In genomic region chr3:178513539-178514410, GRCh38 we compare ENCODE assay signal across 10 cellular contexts.
A peak's percentile ranks its signal among the peaks of the same experiment; 100 is the strongest.
DNase-seq lines count a peak whose midpoint lies in the region; ATAC-seq and TF ChIP-seq lines count a peak whose summit lies in the region.
"Had no signal": no experiment of that assay in that cellular context is flagged by ENCODE, and none has a peak within 500 bp of the region (broad histone marks: within the 10 kb centered on the region; RNA-seq: fewer than 3 reads in every experiment).

No MANE protein-coding gene starts in this region.

- peak overlapping the region; percentile 38 for H2AFZ ChIP-seq in MM.1S (ENCODE audit: low read length)

- H3K36me3 ChIP-seq in BLaER1 treated with 17β-estradiol and CSF1 and Interleukin-3, amounts not matched to agents 10 nM and 100 nM = no peaks in the 10 kb centered on the region
- H3K36me3 ChIP-seq in MM.1S (replicated peaks; ENCODE audit: insufficient read depth, low read length) = no peaks in the 10 kb centered on the region

- POLR2A ChIA-PET in GM10248 (lab: Yijun Ruan, JAX) = interaction anchor here (0.6 to 1.1 kb wide), 2 partner anchors 10 to 12 kb away, joined by 3 to 7 read pairs; no protein-coding TSS in a partner anchor

- H3K4me2 ChIP-seq in BLaER1 treated with 17β-estradiol and CSF1 and Interleukin-3, amounts not matched to agents 10 nM and 100 nM = peak overlapping the region in 8 of 11 experiments; percentile 4 to 58 (median 42); a peak in 11 of 22 replicates
- H3K4me2 ChIP-seq in MM.1S (ENCODE audit: low read depth, low read length) = peak overlapping the region; percentile 17; the same call in 1 of the 2 replicates

- H3K27ac ChIP-seq in BLaER1 treated with 17β-estradiol and CSF1 and Interleukin-3, amounts not matched to agents 10 nM and 100 nM = no peak overlapping the region
- peak overlapping the region; percentile 88 for H3K27ac ChIP-seq in MM.1S (ENCODE audit: low read length)
- H3K27ac ChIP-seq: body of pancreas had no signal

- no peak overlapping the region for H3K4me3 ChIP-seq in BLaER1 treated with 17β-estradiol and CSF1 and Interleukin-3, amounts not matched to agents 10 nM and 100 nM
- no peak overlapping the region for H3K4me3 ChIP-seq in MM.1S (ENCODE audit: low read length)
- H3K4me3 ChIP-seq: body of pancreas had no signal

- ATAC-seq in GM18868 (IDR thresholded peaks at IDR 0.05; ENCODE audit: unreplicated experiment) (peak; percentile 15), HG03139 (IDR thresholded peaks at IDR 0.05; ENCODE audit: unreplicated experiment) (no peak)
- ATAC-seq: body of pancreas had no signal

- DNase-seq in MM.1S (peak; percentile 93), fibroblast of peridontal ligament (ENCODE audit: extremely low read depth) (peak; percentile 13), GM10248 (ENCODE audit: extremely low spot score) (no peak), Kasumi-1 (lab: John Stamatoyannopoulos, UW) (no peak)
- no peak for DNase-seq in activated CD4-positive, alpha-beta T cell treated with anti-CD3 and anti-CD28 coated beads for 1 hour
- DNase-seq: body of pancreas, SIG-M5 had no signal

- no peak overlapping the region for H3K9ac ChIP-seq in BLaER1 treated with 17β-estradiol and CSF1 and Interleukin-3, amounts not matched to agents 10 nM and 100 nM
- peak overlapping the region; percentile 44 for H3K9ac ChIP-seq in MM.1S (ENCODE audit: low read length)

- H3K27me3 ChIP-seq in BLaER1 treated with 17β-estradiol and CSF1 and Interleukin-3, amounts not matched to agents 10 nM and 100 nM = no peaks in the 10 kb centered on the region
- no peaks in the 10 kb centered on the region for H3K27me3 ChIP-seq in MM.1S (replicated peaks; ENCODE audit: insufficient read depth, low read length)
- H3K27me3 ChIP-seq: body of pancreas had no signal

- CTCF ChIA-PET in GM10248 (lab: Yijun Ruan, JAX) = interaction anchor here (1.1 to 1.7 kb wide), 4 partner anchors 8 to 29 kb away, joined by 3 to 6 read pairs (median 4); no protein-coding TSS in a partner anchor

- H4K20me1 ChIP-seq in BLaER1 treated with 17β-estradiol and CSF1 and Interleukin-3, amounts not matched to agents 10 nM and 100 nM = no peaks in the 10 kb centered on the region
- H4K20me1 ChIP-seq in MM.1S (ENCODE audit: insufficient read depth, low read length) = no peaks in the 10 kb centered on the region

- peaks cover 34% of the 10 kb centered on the region for H3F3A ChIP-seq in MM.1S (ENCODE audit: insufficient read depth, low read length)

- no peaks in the 10 kb centered on the region for H3K9me3 ChIP-seq in BLaER1 treated with 17β-estradiol and CSF1 and Interleukin-3, amounts not matched to agents 10 nM and 100 nM (replicated peaks in 1 of 11)
- no peaks in the 10 kb centered on the region for H3K9me3 ChIP-seq in MM.1S (replicated peaks; ENCODE audit: insufficient read depth, low read length)
- H3K9me3 ChIP-seq: body of pancreas had no signal

- no peaks in the 10 kb centered on the region for H3K9me2 ChIP-seq in MM.1S (replicated peaks; ENCODE audit: insufficient read depth, low read length)

- TF ChIP-seq CTCF in MM.1S (IDR thresholded peaks at IDR 0.05; ENCODE audit: low read length) = no peak
- no peak for TF ChIP-seq CTCF in GM10248 (IDR thresholded peaks at IDR 0.05; ENCODE audit: control extremely low read depth, extremely low read depth, low read depth, missing control alignments)

- H3K4me1 ChIP-seq in BLaER1 treated with 17β-estradiol and CSF1 and Interleukin-3, amounts not matched to agents 10 nM and 100 nM = peaks cover 0 to 29% (median 14%) of the 10 kb centered on the region in 10 experiments; a peak in 9 of 20 replicates
- peaks cover 63% of the 10 kb centered on the region for H3K4me1 ChIP-seq in MM.1S (ENCODE audit: low read length)

- no peaks in the 10 kb centered on the region for H3K79me2 ChIP-seq in MM.1S (ENCODE audit: low read length)

Comparison
In these comparisons a context has a peak if more than half of its experiments do, and no peak if none do; other contexts are left out.
1. DNase-seq: peak in MM.1S (single experiment) and fibroblast of peridontal ligament (single experiment); none in GM10248 (single experiment), activated CD4-positive, alpha-beta T cell treated with anti-CD3 and anti-CD28 coated beads for 1 hour (single experiment) and Kasumi-1 (0 of 2).